ENCODE assay signal across 8 cellular contexts in the genomic region with DNA sequence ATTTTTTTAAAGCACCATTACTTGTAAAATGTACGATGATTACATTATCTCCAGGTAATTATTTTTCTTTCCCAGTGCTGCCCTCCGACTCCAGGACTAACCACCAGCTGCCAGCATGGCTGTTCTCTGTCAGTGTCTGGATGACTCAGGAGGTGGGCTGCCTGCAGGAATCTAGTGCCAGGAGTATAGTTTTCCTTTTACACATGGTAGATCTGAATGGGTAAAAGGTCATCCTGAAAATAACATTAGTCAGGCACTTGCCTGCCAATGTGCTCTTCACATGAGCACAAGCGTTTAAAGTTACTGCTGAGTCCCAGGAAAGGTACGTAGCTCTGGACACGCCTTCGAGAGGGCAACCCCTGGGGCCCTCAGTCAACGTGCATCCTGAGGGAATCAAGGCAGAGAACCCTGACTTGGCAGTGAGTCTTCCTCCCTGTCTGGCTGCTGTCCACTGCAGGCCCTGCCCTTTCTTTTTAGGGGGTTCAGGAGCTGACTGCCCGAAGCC. TPM values are rescaled to one million over a fixed set of nuclear protein-coding genes. Genes with fewer than 3 reads are reported as not detected.
DNase-seq lines count a peak whose midpoint lies in the region; ATAC-seq and TF ChIP-seq lines count a peak whose summit lies in the region.

No MANE protein-coding gene starts in this region.

- H3K4me3 Mint-ChIP-seq in T-helper 2 cell treated with Interferon-gamma antibody and Interleukin-4, amounts not matched to agents 5 μg/mL and 100 μg/mL, for 36 hours = peak overlapping the region; percentile 99
- H3K4me3 Mint-ChIP-seq in immature natural killer cell = peak overlapping the region; percentile 98 to 100 (median 99)

- TF ChIP-seq POLR2A in testis (IDR thresholded peaks at IDR 0.05) = no peak

- H3K9me3 Mint-ChIP-seq in T-helper 2 cell treated with Interferon-gamma antibody and Interleukin-4, amounts not matched to agents 5 μg/mL and 100 μg/mL, for 36 hours = no peaks in the 10 kb centered on the region
- H3K9me3 Mint-ChIP-seq in immature natural killer cell = no peaks in the 10 kb centered on the region

- H3K36me3 ChIP-seq in adipocyte (ENCODE audit: control insufficient read depth, insufficient read depth, low read length, severe bottlenecking) = peaks cover 31% of the 10 kb centered on the region
- no peaks in the 10 kb centered on the region for H3K36me3 ChIP-seq in testis (ENCODE audit: low read depth, missing control alignments)

- no peaks in the 10 kb centered on the region for H3K27me3 Mint-ChIP-seq in T-helper 2 cell treated with Interferon-gamma antibody and Interleukin-4, amounts not matched to agents 5 μg/mL and 100 μg/mL, for 36 hours (ENCODE audit: low read depth)
- peaks cover 7 to 28% (median 20%) of the 10 kb centered on the region in 3 donors for H3K27me3 Mint-ChIP-seq in immature natural killer cell (ENCODE audit: low read depth in 3 of 3)

- H3K9me3 ChIP-seq in adipocyte (ENCODE audit: control insufficient read depth, low read length) (no peaks in the 10 kb centered on the region), testis (no peaks in the 10 kb centered on the region)

- H3K9ac ChIP-seq in adipocyte (ENCODE audit: low read length) = peak overlapping the region; percentile 96

- no peak for TF ChIP-seq CTCF in testis (IDR thresholded peaks at IDR 0.05)

- H3K4me1 ChIP-seq in adipocyte (ENCODE audit: control insufficient read depth, insufficient read depth, low read length) = peaks cover 33% of the 10 kb centered on the region
- peaks cover 30% of the 10 kb centered on the region for H3K4me1 ChIP-seq in testis

- H3K4me1 Mint-ChIP-seq in T-helper 2 cell treated with Interferon-gamma antibody and Interleukin-4, amounts not matched to agents 5 μg/mL and 100 μg/mL, for 36 hours (ENCODE audit: low read depth) = peaks cover 53% of the 10 kb centered on the region
- peaks cover 68 to 82% of the 10 kb centered on the region in 2 donors for H3K4me1 Mint-ChIP-seq in immature natural killer cell

- DNase-seq in T-helper 2 cell treated with Interferon-gamma antibody and Interleukin-4, amounts not matched to agents 5 μg/mL and 100 μg/mL, for 36 hours (ENCODE audit: low spot score) = no peak
- DNase-seq in T-helper 2 cell (no peak), adipocyte (ENCODE audit: low read depth) (peak; percentile 79), immature natural killer cell (no peak), testis (no peak)

- peak overlapping the region; percentile 80 for H3K27ac Mint-ChIP-seq in T-helper 2 cell treated with Interferon-gamma antibody and Interleukin-4, amounts not matched to agents 5 μg/mL and 100 μg/mL, for 36 hours
- peak overlapping the region; percentile 98 to 100 (median 98) for H3K27ac Mint-ChIP-seq in immature natural killer cell

- peaks cover 43% of the 10 kb centered on the region for H3K36me3 Mint-ChIP-seq in T-helper 2 cell treated with Interferon-gamma antibody and Interleukin-4, amounts not matched to agents 5 μg/mL and 100 μg/mL, for 36 hours (ENCODE audit: low read depth)
- peaks cover 5 to 29% (median 10%) of the 10 kb centered on the region in 3 donors for H3K36me3 Mint-ChIP-seq in immature natural killer cell

- ATAC-seq in GM21423 (IDR thresholded peaks at IDR 0.05; ENCODE audit: unreplicated experiment) = no peak
- no peak for ATAC-seq in GM21529 (IDR thresholded peaks at IDR 0.05; ENCODE audit: unreplicated experiment)
- ATAC-seq in GM19324 (IDR thresholded peaks at IDR 0.05; ENCODE audit: low FRiP score, unreplicated experiment) = no peak

- H3K4me3 ChIP-seq in adipocyte (ENCODE audit: low read length) (peak overlapping the region; percentile 94), testis (no peak overlapping the region)

- 39 to 45% methylated on average over 8 of the region's 8 CpGs for WGBS in testis, 2 donors

- no peaks in the 10 kb centered on the region for H3K27me3 ChIP-seq in adipocyte (replicated peaks; ENCODE audit: control insufficient read depth, insufficient read depth, low read length)
- no peaks in the 10 kb centered on the region for H3K27me3 ChIP-seq in testis

- intact Hi-C loops in testis (cut with DNase I; ENCODE audit: low total_unique reads) = no loop called here

- H3K27ac ChIP-seq in testis = peak overlapping the region; percentile 88 to 95

RNA-seq across cellular contexts. Expression of gene DYNLT1, which starts 2.4 kb away (rescaled TPM):
- polyA plus RNA-seq in immature natural killer cell (100 to 1,000 TPM in 2 of 3 donors, 10 to 100 TPM in 1; 94.2 to 141 (median 119) TPM), testis (ENCODE audit: insufficient read depth, low read depth, low replicate concordance) (319 TPM)
- total RNA-seq in testis = 100 to 1,000 TPM; 165 to 200 TPM

RNA-seq across cellular contexts. Expression of gene SYTL3, which starts 7.7 kb away (rescaled TPM):
- polyA plus RNA-seq in immature natural killer cell (10 to 100 TPM; 45.4 to 56.5 (median 52.0) TPM), testis (ENCODE audit: insufficient read depth, low read depth, low replicate concordance) (7.0 TPM)
- 10 to 100 TPM; 10.2 to 11.0 TPM for total RNA-seq in testis
